ENCODE assay signal across 8 cellular contexts in genomic region chr22:40818747-40819662, GRCh38. TPM values are rescaled to one million over a fixed set of nuclear protein-coding genes. Genes with fewer than 3 reads are reported as not detected.
DNase-seq lines count a peak whose midpoint lies in the region; ATAC-seq lines count a peak whose summit lies in the region.

A gene with protein sequence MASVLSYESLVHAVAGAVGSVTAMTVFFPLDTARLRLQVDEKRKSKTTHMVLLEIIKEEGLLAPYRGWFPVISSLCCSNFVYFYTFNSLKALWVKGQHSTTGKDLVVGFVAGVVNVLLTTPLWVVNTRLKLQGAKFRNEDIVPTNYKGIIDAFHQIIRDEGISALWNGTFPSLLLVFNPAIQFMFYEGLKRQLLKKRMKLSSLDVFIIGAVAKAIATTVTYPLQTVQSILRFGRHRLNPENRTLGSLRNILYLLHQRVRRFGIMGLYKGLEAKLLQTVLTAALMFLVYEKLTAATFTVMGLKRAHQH (minus strand): TSS chr22:40819346. CDS start chr22:40819248, 98 bp downstream.

- H3K9me3 Mint-ChIP-seq in activated CD4-positive, alpha-beta T cell treated with anti-CD3 and anti-CD28 coated beads, Interleukin-2, amount 10 ng/mL, durations not matched to agents 24 days and 14 days = no peaks in the 10 kb centered on the region
- no peaks in the 10 kb centered on the region for H3K9me3 Mint-ChIP-seq in dendritic cell treated with granulocyte-macrophage colony-stimulating factor and Interleukin-4, amounts not matched to agents 40 ng/mL and 50 ng/mL, for 4 days

- H3K27ac Mint-ChIP-seq in activated CD4-positive, alpha-beta T cell treated with anti-CD3 and anti-CD28 coated beads, Interleukin-2, amount 10 ng/mL, durations not matched to agents 24 days and 14 days = peak within 1 kb of the TSS; percentile 94
- H3K27ac Mint-ChIP-seq in dendritic cell treated with granulocyte-macrophage colony-stimulating factor and Interleukin-4, amounts not matched to agents 40 ng/mL and 50 ng/mL, for 4 days = peak within 1 kb of the TSS; percentile 94

- peaks cover 24% of the 10 kb centered on the region for H3K36me3 Mint-ChIP-seq in activated CD4-positive, alpha-beta T cell treated with anti-CD3 and anti-CD28 coated beads, Interleukin-2, amount 10 ng/mL, durations not matched to agents 24 days and 14 days (ENCODE audit: low read depth)
- H3K36me3 Mint-ChIP-seq in dendritic cell treated with granulocyte-macrophage colony-stimulating factor and Interleukin-4, amounts not matched to agents 40 ng/mL and 50 ng/mL, for 4 days (ENCODE audit: low read depth) = peaks cover 22% of the 10 kb centered on the region

- no peaks in the 10 kb centered on the region for H3K27me3 Mint-ChIP-seq in activated CD4-positive, alpha-beta T cell treated with anti-CD3 and anti-CD28 coated beads, Interleukin-2, amount 10 ng/mL, durations not matched to agents 24 days and 14 days
- H3K27me3 Mint-ChIP-seq in dendritic cell treated with granulocyte-macrophage colony-stimulating factor and Interleukin-4, amounts not matched to agents 40 ng/mL and 50 ng/mL, for 4 days = no peaks in the 10 kb centered on the region

- H3K4me1 Mint-ChIP-seq in activated CD4-positive, alpha-beta T cell treated with anti-CD3 and anti-CD28 coated beads, Interleukin-2, amount 10 ng/mL, durations not matched to agents 24 days and 14 days = peaks cover 30% of the 10 kb centered on the region
- peaks cover 32% of the 10 kb centered on the region for H3K4me1 Mint-ChIP-seq in dendritic cell treated with granulocyte-macrophage colony-stimulating factor and Interleukin-4, amounts not matched to agents 40 ng/mL and 50 ng/mL, for 4 days (ENCODE audit: low read depth)

- ATAC-seq in GM19025 (IDR thresholded peaks at IDR 0.05; ENCODE audit: low read depth, unreplicated experiment) (peak; percentile 74), HG03457 (IDR thresholded peaks at IDR 0.05; ENCODE audit: unreplicated experiment) (peak; percentile 57), left lobe of liver (peak; percentile 91)

- H3K4me3 Mint-ChIP-seq in activated CD4-positive, alpha-beta T cell treated with anti-CD3 and anti-CD28 coated beads, Interleukin-2, amount 10 ng/mL, durations not matched to agents 24 days and 14 days = peak within 1 kb of the TSS; percentile 92
- H3K4me3 Mint-ChIP-seq in dendritic cell treated with granulocyte-macrophage colony-stimulating factor and Interleukin-4, amounts not matched to agents 40 ng/mL and 50 ng/mL, for 4 days = peak within 1 kb of the TSS; percentile 95

- intact Hi-C loops in activated CD4-positive, alpha-beta T cell treated with anti-CD3 and anti-CD28 coated beads, Interleukin-2, amount 10 ng/mL, durations not matched to agents 24 days and 14 days (cut with micrococcal nuclease) = loop anchor here (1.0 to 2.0 kb wide), 4 partner anchors 37 to 136 kb away; partner anchors contain the start of genes RBX1 and ST13
- intact Hi-C loops in dendritic cell treated with granulocyte-macrophage colony-stimulating factor and Interleukin-4, amounts not matched to agents 40 ng/mL and 50 ng/mL, for 4 days (cut with micrococcal nuclease) = loop anchor here (5.0 kb wide), 1 partner anchor 33 kb away; no protein-coding TSS in a partner anchor

- peak; percentile 96 for DNase-seq in AG08396 (ENCODE audit: low spot score)
- DNase-seq in NCI-H524 treated with DMSO at 0.1 percent for 48 hours (lab: John Stamatoyannopoulos, UW) = peak; percentile 47
- peak; percentile 96 for DNase-seq in activated CD4-positive, alpha-beta T cell treated with anti-CD3 and anti-CD28 coated beads, Interleukin-2, amount 10 ng/mL, durations not matched to agents 24 days and 14 days
- peak; percentile 92 for DNase-seq in left lobe of liver (ENCODE audit: low spot score)
- DNase-seq in stimulated activated CD4-positive, alpha-beta T cell treated with anti-CD3 and anti-CD28 coated beads, Interleukin-2, amount 100 ng/mL, for 24 hours = peak; percentile 88 to 90

RNA-seq across cellular contexts. Expression of the gene that starts here (rescaled TPM):
- 32.8 and 37.7 TPM in 2 replicates for total RNA-seq in activated CD4-positive, alpha-beta T cell treated with anti-CD3 and anti-CD28 coated beads, Interleukin-2, amount 10 ng/mL, durations not matched to agents 24 days and 14 days
- total RNA-seq in left lobe of liver = 13.6 TPM

Comparison
In these comparisons a context has a peak if more than half of its experiments do, and no peak if none do; other contexts are left out.
1. Peak in every context shown above with its lines: DNase-seq and ATAC-seq.